8 cellular contexts compared by ENCODE assay signal in genomic region chr19:14089412-14089661, GRCh38.
A peak's percentile ranks its signal among the peaks of the same experiment; 100 is the strongest.
DNase-seq lines count a peak whose midpoint lies in the region; TF ChIP-seq lines count a peak whose summit lies in the region.

No MANE protein-coding gene starts in this region.

- peak overlapping the region; percentile 80 for H3K4me3 ChIP-seq in SK-N-MC
- peak overlapping the region; percentile 38 to 58 for H3K4me3 ChIP-seq in foreskin fibroblast (ENCODE audit: low read depth in 1 of 2, low read length in 2 of 2)
- peak overlapping the region; percentile 7 to 90 (median 75) for H3K4me3 ChIP-seq in skin epidermis

- H3K36me3 ChIP-seq in SK-N-MC (ENCODE audit: insufficient read depth, low read length) = peaks cover 22% of the 10 kb centered on the region

- H3K27ac ChIP-seq in SK-N-MC = no peak overlapping the region
- peak overlapping the region in 3 of 21 experiments; percentile 9 to 28 (median 17) for H3K27ac ChIP-seq in skin epidermis

- peak overlapping the region; percentile 33 for H3K9ac ChIP-seq in SK-N-MC (ENCODE audit: insufficient read length)

- DNase-seq in DMS 273 (lab: John Stamatoyannopoulos, UW; ENCODE audit: unreplicated experiment) (peak; percentile 53), DMS 273 treated with DMSO at 0.1 percent for 48 hours (lab: John Stamatoyannopoulos, UW) (no peak), SK-N-MC (ENCODE audit: low read depth, low spot score) (no peak), foreskin fibroblast (peak in 1 of 2 donors; percentile 33), NCI-H510A treated with DMSO at 0.1 percent for 48 hours (lab: John Stamatoyannopoulos, UW) (no peak), NCI-H2081 treated with DMSO at 0.1 percent for 48 hours (lab: John Stamatoyannopoulos, UW) (no peak), COLO668 (lab: John Stamatoyannopoulos, UW; ENCODE audit: unreplicated experiment) (no peak)

- TF ChIP-seq CTCF in foreskin fibroblast (IDR thresholded peaks at IDR 0.05; ENCODE audit: low read depth, low read length) = no peak

- H3K9me3 ChIP-seq in SK-N-MC (ENCODE audit: low read depth, low read length) = 0 out of 2 replicates have a peak, but pooled peaks cover 5% of the 10 kb centered on the region
